10 cellular contexts compared by ENCODE assay signal in genomic region chr17:29039764-29040598, GRCh38. TPM values are rescaled to one million over a fixed set of nuclear protein-coding genes. Genes with fewer than 3 reads are reported as not detected.
A peak's percentile ranks its signal among the peaks of the same experiment; 100 is the strongest.
DNase-seq lines count a peak whose midpoint lies in the region; ATAC-seq and TF ChIP-seq lines count a peak whose summit lies in the region.
"Had no signal": no experiment of that assay in that cellular context is flagged by ENCODE, and none has a peak within 500 bp of the region (broad histone marks: within the 10 kb centered on the region; RNA-seq: fewer than 3 reads in every experiment).

No MANE protein-coding gene starts in this region.

- peak overlapping the region; percentile 32 for H3K27ac Mint-ChIP-seq in dendritic cell treated with granulocyte-macrophage colony-stimulating factor and Interleukin-4, amounts not matched to agents 40 ng/mL and 50 ng/mL, for 4 days
- H3K27ac Mint-ChIP-seq in activated T-helper 17 cell treated with anti-CD3 and anti-CD28 coated beads, Interleukin-2, amount 50 U/mL, for 72 hours = no peak overlapping the region
- no peak overlapping the region for H3K27ac Mint-ChIP-seq in activated naive CD4-positive, alpha-beta T cell treated with anti-CD3 and anti-CD28 coated beads for 36 hours

- ATAC-seq in activated T-helper 17 cell treated with anti-CD3 and anti-CD28 coated beads, Interleukin-2, amount 50 U/mL, for 72 hours (replicated peaks) = no peak
- ATAC-seq: Panc1 had no signal

- TF ChIP-seq RAD21 in neural cell (conservative IDR thresholded peaks at IDR 0.05) = no peak

- peaks cover 6% of the 10 kb centered on the region for H3K9me3 Mint-ChIP-seq in dendritic cell treated with granulocyte-macrophage colony-stimulating factor and Interleukin-4, amounts not matched to agents 40 ng/mL and 50 ng/mL, for 4 days
- H3K9me3 Mint-ChIP-seq in activated T-helper 17 cell treated with anti-CD3 and anti-CD28 coated beads, Interleukin-2, amount 50 U/mL, for 72 hours = peaks cover 4% of the 10 kb centered on the region
- H3K9me3 Mint-ChIP-seq in activated naive CD4-positive, alpha-beta T cell treated with anti-CD3 and anti-CD28 coated beads for 36 hours = peaks cover 4% of the 10 kb centered on the region

- H3K36me3 Mint-ChIP-seq in dendritic cell treated with granulocyte-macrophage colony-stimulating factor and Interleukin-4, amounts not matched to agents 40 ng/mL and 50 ng/mL, for 4 days (ENCODE audit: low read depth) = no peaks in the 10 kb centered on the region
- H3K36me3 Mint-ChIP-seq in activated T-helper 17 cell treated with anti-CD3 and anti-CD28 coated beads, Interleukin-2, amount 50 U/mL, for 72 hours (ENCODE audit: low read depth) = no peaks in the 10 kb centered on the region
- H3K36me3 Mint-ChIP-seq in activated naive CD4-positive, alpha-beta T cell treated with anti-CD3 and anti-CD28 coated beads for 36 hours (ENCODE audit: low read depth) = no peaks in the 10 kb centered on the region

- TF ChIP-seq POLR2A in vagina (IDR thresholded peaks at IDR 0.05) = no peak

- H3K27me3 ChIP-seq in neural cell (ENCODE audit: insufficient read depth, low read depth, low read length) = no peaks in the 10 kb centered on the region
- H3K27me3 ChIP-seq in vagina = no peaks in the 10 kb centered on the region

- H3K9me3 ChIP-seq in neural cell (ENCODE audit: low read length) = peaks cover 2% of the 10 kb centered on the region
- no peaks in the 10 kb centered on the region for H3K9me3 ChIP-seq in vagina

- peaks cover 3% of the 10 kb centered on the region for H3F3A ChIP-seq in neural cell (ENCODE audit: insufficient read depth, low read length, poor library complexity, severe bottlenecking)

- H3K4me1 Mint-ChIP-seq in dendritic cell treated with granulocyte-macrophage colony-stimulating factor and Interleukin-4, amounts not matched to agents 40 ng/mL and 50 ng/mL, for 4 days (ENCODE audit: low read depth) = peaks cover 59% of the 10 kb centered on the region
- no peaks in the 10 kb centered on the region for H3K4me1 Mint-ChIP-seq in activated T-helper 17 cell treated with anti-CD3 and anti-CD28 coated beads, Interleukin-2, amount 50 U/mL, for 72 hours
- peaks cover 6% of the 10 kb centered on the region for H3K4me1 Mint-ChIP-seq in activated naive CD4-positive, alpha-beta T cell treated with anti-CD3 and anti-CD28 coated beads for 36 hours (ENCODE audit: low read depth)

- H3K36me3 ChIP-seq in neural cell (ENCODE audit: insufficient read depth, low read length) (no peaks in the 10 kb centered on the region), vagina (no peaks in the 10 kb centered on the region)

- intact Hi-C loops in dendritic cell treated with granulocyte-macrophage colony-stimulating factor and Interleukin-4, amounts not matched to agents 40 ng/mL and 50 ng/mL, for 4 days (cut with micrococcal nuclease) = loop anchor here (5.0 kb wide), 2 partner anchors 37 to 72 kb away; no protein-coding TSS in a partner anchor
- intact Hi-C loops in vagina (cut with DNase I) = no loop called here
- intact Hi-C loops in activated naive CD4-positive, alpha-beta T cell treated with anti-CD3 and anti-CD28 coated beads for 36 hours (cut with micrococcal nuclease) = no loop called here

- CTCF ChIA-PET in activated naive CD4-positive, alpha-beta T cell treated with anti-CD3 and anti-CD28 coated beads for 36 hours (lab: Charles Lee) = interaction anchor here (1.1 kb wide), 1 partner anchor 8 kb away, joined by 3 read pairs; no protein-coding TSS in a partner anchor

- H3K9me2 ChIP-seq in neural cell (ENCODE audit: insufficient read depth, low read length) = no peaks in the 10 kb centered on the region

- H3K9ac ChIP-seq in neural cell (ENCODE audit: low read length) = no peak overlapping the region

- H3K4me1 ChIP-seq in vagina = no peaks in the 10 kb centered on the region

- TF ChIP-seq CTCF in neural cell (IDR thresholded peaks at IDR 0.05; ENCODE audit: poor library complexity, severe bottlenecking) (no peak), vagina (IDR thresholded peaks at IDR 0.05) (no peak)

- peak overlapping the region; percentile 50 for H3K27ac ChIP-seq in neural cell (ENCODE audit: low read length)
- H3K27ac ChIP-seq in vagina = no peak overlapping the region

- H2AFZ ChIP-seq in neural cell (ENCODE audit: low read depth, low read length) = no peak overlapping the region

- H3K4me3 Mint-ChIP-seq in dendritic cell treated with granulocyte-macrophage colony-stimulating factor and Interleukin-4, amounts not matched to agents 40 ng/mL and 50 ng/mL, for 4 days = no peak overlapping the region
- no peak overlapping the region for H3K4me3 Mint-ChIP-seq in activated T-helper 17 cell treated with anti-CD3 and anti-CD28 coated beads, Interleukin-2, amount 50 U/mL, for 72 hours
- H3K4me3 Mint-ChIP-seq in activated naive CD4-positive, alpha-beta T cell treated with anti-CD3 and anti-CD28 coated beads for 36 hours = no peak overlapping the region

- no peak for TF ChIP-seq EP300 in neural cell (conservative IDR thresholded peaks at IDR 0.05; ENCODE audit: poor library complexity, severe bottlenecking)

- peak; percentile 50 for DNase-seq in COLO829 (ENCODE audit: low spot score)
- peak; percentile 79 for DNase-seq in M059J (ENCODE audit: low read depth)
- DNase-seq in vagina (ENCODE audit: extremely low spot score in 2 of 2) = no peak
- DNase-seq in NCI-H526 (lab: John Stamatoyannopoulos, UW) = no peak
- DNase-seq in activated naive CD4-positive, alpha-beta T cell treated with anti-CD3 and anti-CD28 coated beads for 36 hours = no peak
- DNase-seq: NCI-H1092 treated with DMSO at 0.1 percent for 48 hours had no signal

- no peaks in the 10 kb centered on the region for H4K20me1 ChIP-seq in neural cell (ENCODE audit: insufficient read depth)

- H3K4me2 ChIP-seq in neural cell (ENCODE audit: low read length) = no peak overlapping the region

- no peaks in the 10 kb centered on the region for H3K79me2 ChIP-seq in neural cell (replicated peaks; ENCODE audit: insufficient read depth, low read length)

- peaks cover 8% of the 10 kb centered on the region for H3K27me3 Mint-ChIP-seq in dendritic cell treated with granulocyte-macrophage colony-stimulating factor and Interleukin-4, amounts not matched to agents 40 ng/mL and 50 ng/mL, for 4 days
- peaks cover 11% of the 10 kb centered on the region for H3K27me3 Mint-ChIP-seq in activated T-helper 17 cell treated with anti-CD3 and anti-CD28 coated beads, Interleukin-2, amount 50 U/mL, for 72 hours
- H3K27me3 Mint-ChIP-seq in activated naive CD4-positive, alpha-beta T cell treated with anti-CD3 and anti-CD28 coated beads for 36 hours (ENCODE audit: low read depth) = peaks cover 5% of the 10 kb centered on the region

- H3K4me3 ChIP-seq in neural cell (ENCODE audit: low read length) (no peak overlapping the region), vagina (no peak overlapping the region)

TF ChIP-seq in neural cell, 6 proteins besides CTCF, POLR2A, EP300 and RAD21:
- TF ChIP-seq REST (IDR thresholded peaks at IDR 0.05; ENCODE audit: borderline replicate concordance) = no peak

RNA-seq across cellular contexts. Expression of gene PIPOX, which starts 3.0 kb away (rescaled TPM):
- 0.71 and 5.5 TPM in 2 replicates for total RNA-seq in M059J (2014; rRNA removed; shearing (Covaris generic))
- polyA plus RNA-seq in neural cell = 4.4 and 5.2 TPM in 2 replicates
- 4.9 and 8.1 TPM in 2 replicates for polyA minus RNA-seq in neural cell
- 1.7 TPM for total RNA-seq in vagina
- total RNA-seq in activated T-helper 17 cell treated with anti-CD3 and anti-CD28 coated beads, Interleukin-2, amount 50 U/mL, for 72 hours = 1 to 10 TPM; 2.0 to 5.6 TPM
- total RNA-seq in activated naive CD4-positive, alpha-beta T cell treated with anti-CD3 and anti-CD28 coated beads for 36 hours = 1 to 10 TPM; 2.5 to 4.2 TPM

RNA-seq across cellular contexts. Expression of gene SEZ6, which starts 34.1 kb away (rescaled TPM):
- not detected in 2 replicates for total RNA-seq in M059J (2014; rRNA removed; shearing (Covaris generic))
- polyA plus RNA-seq in neural cell = 15.1 and 17.4 TPM in 2 replicates
- polyA minus RNA-seq in neural cell = 8.5 and 16.9 TPM in 2 replicates
- not detected for total RNA-seq in vagina
- not detected for total RNA-seq in activated T-helper 17 cell treated with anti-CD3 and anti-CD28 coated beads, Interleukin-2, amount 50 U/mL, for 72 hours
- total RNA-seq in activated naive CD4-positive, alpha-beta T cell treated with anti-CD3 and anti-CD28 coated beads for 36 hours = not detected

Comparison
In these comparisons a context has a peak if more than half of its experiments do, and no peak if none do; other contexts are left out.
1. DNase-seq: peak in COLO829 (single experiment) and M059J (single experiment); none in vagina (0 of 2), NCI-H526 (0 of 2) and activated naive CD4-positive, alpha-beta T cell treated with anti-CD3 and anti-CD28 coated beads for 36 hours (single experiment).